Comparison of ENCODE assay signal across 12 cellular contexts in the genomic region with DNA sequence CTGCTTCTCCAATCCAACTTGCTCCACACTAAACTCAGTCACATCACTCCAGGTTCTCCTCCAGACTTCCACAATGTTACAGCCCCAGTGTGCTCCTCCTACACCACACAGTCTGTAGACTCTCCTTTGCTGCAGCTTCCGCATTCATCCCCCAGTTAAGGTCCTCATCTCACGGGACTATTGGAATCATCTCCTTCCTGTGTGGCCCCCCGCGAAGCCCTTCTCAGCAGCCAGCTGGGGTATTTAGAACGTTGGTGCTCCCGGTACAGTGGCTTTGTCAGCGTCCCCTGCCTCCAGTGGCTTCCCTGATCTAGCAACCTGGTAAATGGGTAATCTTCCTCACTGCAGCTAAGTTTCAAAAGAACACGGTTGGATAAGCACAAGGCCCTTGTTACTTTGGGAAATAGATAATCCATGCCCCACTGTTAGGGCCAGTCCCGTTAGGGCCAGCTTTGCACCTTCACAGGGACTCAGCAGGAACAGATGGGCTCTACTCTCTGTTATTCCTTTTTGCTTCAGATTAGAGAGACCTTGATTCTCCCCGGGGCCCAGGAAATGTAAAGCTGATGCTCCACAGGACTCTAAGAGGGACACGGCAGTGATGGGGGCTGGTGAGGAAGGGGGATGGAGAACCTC. TPM values are rescaled to one million over a fixed set of nuclear protein-coding genes. Genes with fewer than 3 reads are reported as not detected.
DNase-seq lines count a peak whose midpoint lies in the region; ATAC-seq and TF ChIP-seq lines count a peak whose summit lies in the region.
"Had no signal": no experiment of that assay in that cellular context is flagged by ENCODE, and none has a peak within 500 bp of the region (broad histone marks: within the 10 kb centered on the region; RNA-seq: fewer than 3 reads in every experiment).

No MANE protein-coding gene starts in this region.

- no peaks in the 10 kb centered on the region for H3K36me3 ChIP-seq in neuron (ENCODE audit: insufficient read depth, low read length)
- H3K36me3 ChIP-seq: pancreas had no signal

- no peaks in the 10 kb centered on the region for H3K4me1 Mint-ChIP-seq in activated T-helper 2 cell treated with anti-CD3 and anti-CD28 coated beads, Interferon-gamma antibody, Interleukin-2, Interleukin-4, amounts not matched to agents 10 μg/mL and 5 μg/mL and 100 μg/mL, durations not matched to agents 14 hours and 24 hours and 36 hours (ENCODE audit: low read depth)

- no peak for ATAC-seq in activated naive CD4-positive, alpha-beta T cell treated with anti-CD3 and anti-CD28 coated beads, Interleukin-2, amount 50 U/mL, for 72 hours

- H3K9me3 Mint-ChIP-seq in activated naive CD4-positive, alpha-beta T cell treated with anti-CD3 and anti-CD28 coated beads, Interleukin-2, amount 50 U/mL, for 72 hours, result no peaks in the 10 kb centered on the region
- H3K9me3 Mint-ChIP-seq in activated T-helper 2 cell treated with anti-CD3 and anti-CD28 coated beads, Interferon-gamma antibody, Interleukin-2, Interleukin-4, amounts not matched to agents 10 μg/mL and 5 μg/mL and 100 μg/mL, durations not matched to agents 14 hours and 24 hours and 36 hours, result no peaks in the 10 kb centered on the region
- H3K9me3 Mint-ChIP-seq: CD4-positive, alpha-beta T cell had no signal

- CTCF ChIA-PET in AG04449 (lab: Yijun Ruan, JAX), result no interaction called here

- POLR2A ChIA-PET in AG04449 (lab: Yijun Ruan, JAX), result no interaction called here

- TF ChIP-seq CTCF in AG04449 (IDR thresholded peaks at IDR 0.05; ENCODE audit: insufficient read depth, low read length, missing control alignments) (no peak), fibroblast of mammary gland (conservative IDR thresholded peaks at IDR 0.05; ENCODE audit: control insufficient read depth, insufficient read depth, low read depth, low read length) (no peak)

- no peak overlapping the region for H3K4me3 Mint-ChIP-seq in activated T-helper 2 cell treated with anti-CD3 and anti-CD28 coated beads, Interferon-gamma antibody, Interleukin-2, Interleukin-4, amounts not matched to agents 10 μg/mL and 5 μg/mL and 100 μg/mL, durations not matched to agents 14 hours and 24 hours and 36 hours (ENCODE audit: low read depth)
- H3K4me3 Mint-ChIP-seq: CD4-positive, alpha-beta T cell had no signal

- intact Hi-C loops in activated T-helper 2 cell treated with anti-CD3 and anti-CD28 coated beads, Interferon-gamma antibody, Interleukin-2, Interleukin-4, amounts not matched to agents 10 μg/mL and 5 μg/mL and 100 μg/mL, durations not matched to agents 14 hours and 24 hours and 36 hours (cut with micrococcal nuclease), result no loop called here

- H3K4me3 ChIP-seq in AG04449 (ENCODE audit: low read depth, low read length), result peak overlapping the region; percentile 45
- H3K4me3 ChIP-seq in fibroblast of mammary gland (ENCODE audit: control insufficient read depth, low read depth, low read length), result peak overlapping the region; percentile 32
- peak overlapping the region; percentile 69 for H3K4me3 ChIP-seq in neuron (ENCODE audit: low read length)

- peaks cover 27% of the 10 kb centered on the region for H3K4me1 ChIP-seq in neuron (ENCODE audit: insufficient read depth, low read length)
- H3K4me1 ChIP-seq: pancreas had no signal

- H3K27me3 ChIP-seq in neuron (ENCODE audit: insufficient read depth, low read length), result peaks cover 3% of the 10 kb centered on the region
- H3K27me3 ChIP-seq: pancreas had no signal

- DNase-seq in AG04449 (ENCODE audit: low read depth, low spot score) (no peak), NCI-H82 (lab: John Stamatoyannopoulos, UW) (peak; percentile 89), fibroblast of mammary gland (ENCODE audit: low read depth) (no peak), NCI-H1092 (lab: John Stamatoyannopoulos, UW) (no peak), NCI-H774 (lab: John Stamatoyannopoulos, UW) (no peak)
- no peak for DNase-seq in activated naive CD4-positive, alpha-beta T cell treated with anti-CD3 and anti-CD28 coated beads, Interleukin-2, amount 50 U/mL, for 72 hours (ENCODE audit: low spot score in 2 of 2)
- DNase-seq in activated T-helper 2 cell treated with anti-CD3 and anti-CD28 coated beads, Interferon-gamma antibody, Interleukin-2, Interleukin-4, amounts not matched to agents 10 μg/mL and 5 μg/mL and 100 μg/mL, durations not matched to agents 14 hours and 24 hours and 36 hours (ENCODE audit: low spot score), result no peak
- DNase-seq: CD4-positive, alpha-beta T cell; NCI-H446; T-helper 9 cell had no signal

- H3K36me3 Mint-ChIP-seq in activated naive CD4-positive, alpha-beta T cell treated with anti-CD3 and anti-CD28 coated beads, Interleukin-2, amount 50 U/mL, for 72 hours, result no peaks in the 10 kb centered on the region
- H3K36me3 Mint-ChIP-seq in activated T-helper 2 cell treated with anti-CD3 and anti-CD28 coated beads, Interferon-gamma antibody, Interleukin-2, Interleukin-4, amounts not matched to agents 10 μg/mL and 5 μg/mL and 100 μg/mL, durations not matched to agents 14 hours and 24 hours and 36 hours (ENCODE audit: low read depth), result no peaks in the 10 kb centered on the region

- peaks cover 4% of the 10 kb centered on the region for H3K9me3 ChIP-seq in neuron (ENCODE audit: low read length)
- H3K9me3 ChIP-seq: pancreas had no signal

- peaks cover 50% of the 10 kb centered on the region for H3K27me3 Mint-ChIP-seq in activated T-helper 2 cell treated with anti-CD3 and anti-CD28 coated beads, Interferon-gamma antibody, Interleukin-2, Interleukin-4, amounts not matched to agents 10 μg/mL and 5 μg/mL and 100 μg/mL, durations not matched to agents 14 hours and 24 hours and 36 hours (ENCODE audit: low read depth)

- H3K27ac Mint-ChIP-seq in activated naive CD4-positive, alpha-beta T cell treated with anti-CD3 and anti-CD28 coated beads, Interleukin-2, amount 50 U/mL, for 72 hours, result no peak overlapping the region
- H3K27ac Mint-ChIP-seq in activated T-helper 2 cell treated with anti-CD3 and anti-CD28 coated beads, Interferon-gamma antibody, Interleukin-2, Interleukin-4, amounts not matched to agents 10 μg/mL and 5 μg/mL and 100 μg/mL, durations not matched to agents 14 hours and 24 hours and 36 hours, result no peak overlapping the region
- H3K27ac Mint-ChIP-seq: CD4-positive, alpha-beta T cell had no signal

- peak overlapping the region; percentile 49 for H2AFZ ChIP-seq in neuron (ENCODE audit: low read depth, low read length)

RNA-seq across cellular contexts. Expression of a gene that starts 0.8 kb away (rescaled TPM):
- total RNA-seq in activated naive CD4-positive, alpha-beta T cell treated with anti-CD3 and anti-CD28 coated beads, Interleukin-2, amount 50 U/mL, for 72 hours, result not detected
- not detected in 2 replicates for total RNA-seq in activated T-helper 2 cell treated with anti-CD3 and anti-CD28 coated beads, Interferon-gamma antibody, Interleukin-2, Interleukin-4, amounts not matched to agents 10 μg/mL and 5 μg/mL and 100 μg/mL, durations not matched to agents 14 hours and 24 hours and 36 hours
- total RNA-seq: CD4-positive, alpha-beta T cell had no signal
